ENCODE assay signal across 17 cellular contexts in the genomic region with DNA sequence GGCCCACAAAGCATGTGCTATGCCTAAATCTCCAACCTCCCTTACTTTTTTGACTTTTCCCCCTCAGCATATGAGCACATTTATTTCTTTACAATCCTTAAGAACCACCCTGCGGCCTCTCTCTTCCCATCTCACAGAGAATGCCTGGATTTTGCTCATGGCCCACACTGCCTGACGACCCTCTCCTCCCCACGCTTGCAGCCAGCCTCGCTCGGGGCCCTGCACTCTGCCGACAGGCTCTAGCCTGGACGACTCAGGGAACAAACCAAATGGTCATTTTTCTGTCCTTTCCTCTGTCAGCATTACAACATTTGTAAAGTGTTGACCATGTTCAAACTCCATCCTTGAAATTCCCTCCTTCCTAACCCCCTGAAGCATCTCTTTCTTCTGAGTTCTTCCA. TPM values are rescaled to one million over a fixed set of nuclear protein-coding genes. Genes with fewer than 3 reads are reported as not detected.
DNase-seq lines count a peak whose midpoint lies in the region; ATAC-seq, FAIRE-seq and TF ChIP-seq lines count a peak whose summit lies in the region.
"Had no signal": no experiment of that assay in that cellular context is flagged by ENCODE, and none has a peak within 500 bp of the region (broad histone marks: within the 10 kb centered on the region; RNA-seq: fewer than 3 reads in every experiment).

No MANE protein-coding gene starts in this region.

- DNase-seq in HepG2 (ENCODE audit: low spot score), result no peak
- no peak for DNase-seq in right lobe of liver
- no peak for DNase-seq in neural progenitor cell (ENCODE audit: low spot score)
- DNase-seq in DMS53 (lab: John Stamatoyannopoulos, UW), result no peak
- DNase-seq in stimulated activated naive B cell treated with anti-CD40 and anti-IgM and Interleukin-4, amounts not matched to agents 10 μg/mL and 1 μg/mL and 100 μg/mL, for 72 hours, result no peak
- DNase-seq: CD4-positive, CD25-positive, alpha-beta regulatory T cell; CD8-positive, alpha-beta memory T cell; COR-L47; DMS 273 treated with DMSO at 0.1 percent for 48 hours; HCEC 1CT; HFFc6 had no signal

- TF ChIP-seq CTCF in HepG2 (CRISPR knock-in tag; IDR thresholded peaks at IDR 0.05) (no peak), right lobe of liver (IDR thresholded peaks at IDR 0.05) (no peak), VCaP (conservative IDR thresholded peaks at IDR 0.05) (no peak), neural progenitor cell (IDR thresholded peaks at IDR 0.05) (no peak)

- peaks cover 41% of the 10 kb centered on the region for H3K4me1 ChIP-seq in HepG2 (ENCODE audit: insufficient read depth, low read length)
- peaks cover 0 to 26% (median 12%) of the 10 kb centered on the region in 4 donors for H3K4me1 ChIP-seq in right lobe of liver
- H3K4me1 ChIP-seq in neural progenitor cell, result peaks cover 5% of the 10 kb centered on the region
- H3K4me1 ChIP-seq: BLaER1 treated with 17β-estradiol and CSF1 and Interleukin-3, amounts not matched to agents 10 nM and 100 nM had no signal

- TF ChIP-seq RAD21 in HepG2 (CRISPR knock-in tag; IDR thresholded peaks at IDR 0.05), result no peak

- H3K4me3 ChIP-seq in HepG2 (replicated peaks in 1 of 3; ENCODE audit: insufficient read depth in 1 of 3, low read depth in 2 of 3, low read length in 3 of 3) (no peak overlapping the region), right lobe of liver (no peak overlapping the region), neural progenitor cell (no peak overlapping the region)
- H3K4me3 ChIP-seq: BLaER1 treated with 17β-estradiol and CSF1 and Interleukin-3, amounts not matched to agents 10 nM and 100 nM had no signal

- peak overlapping the region; percentile 12 for H3K4me3 Mint-ChIP-seq in neural progenitor cell
- no peak overlapping the region for H3K4me3 Mint-ChIP-seq in stimulated activated naive B cell treated with anti-CD40 and anti-IgM and Interleukin-4, amounts not matched to agents 10 μg/mL and 1 μg/mL and 100 μg/mL, for 72 hours
- H3K4me3 Mint-ChIP-seq: B cell; CD4-positive, CD25-positive, alpha-beta regulatory T cell; HFFc6 had no signal

- H3K4me2 ChIP-seq in HepG2 (ENCODE audit: low read depth, low read length) (no peak overlapping the region), neural progenitor cell (no peak overlapping the region)
- H3K4me2 ChIP-seq: BLaER1 treated with 17β-estradiol and CSF1 and Interleukin-3, amounts not matched to agents 10 nM and 100 nM had no signal

- 19% methylated on average over 7 of the region's 7 CpGs for WGBS in HepG2 (ENCODE audit: low lambda C conversion rate)
- 92% methylated on average over 5 of the region's 7 CpGs for WGBS in right lobe of liver (ENCODE audit: insufficient coverage, low coverage, low lambda C conversion rate, missing lambda C conversion rate)

- H4K20me1 ChIP-seq in HepG2 (ENCODE audit: insufficient read depth, low read length) (no peaks in the 10 kb centered on the region), neural progenitor cell (ENCODE audit: low read depth) (no peaks in the 10 kb centered on the region)

- intact Hi-C loops in HepG2 (cut with micrococcal nuclease; ENCODE audit: unreplicated experiment) (no loop called here), right lobe of liver (cut with DNase I) (no loop called here)

- TF ChIP-seq EP300 in HepG2 (IDR thresholded peaks at IDR 0.05; ENCODE audit: low read depth in 2 of 2, low read length in 2 of 2) (no peak), HepG2 (CRISPR knock-in tag; IDR thresholded peaks at IDR 0.05; ENCODE audit: borderline replicate concordance) (no peak)

- H3K9me3 Mint-ChIP-seq in neural progenitor cell, result peaks cover 2% of the 10 kb centered on the region
- H3K9me3 Mint-ChIP-seq in stimulated activated naive B cell treated with anti-CD40 and anti-IgM and Interleukin-4, amounts not matched to agents 10 μg/mL and 1 μg/mL and 100 μg/mL, for 72 hours, result no peaks in the 10 kb centered on the region
- H3K9me3 Mint-ChIP-seq: CD8-positive, alpha-beta memory T cell; HFFc6 had no signal

- peaks cover 27% of the 10 kb centered on the region for H3K27me3 Mint-ChIP-seq in neural progenitor cell (ENCODE audit: insufficient read depth, low read depth)
- peaks cover 19 to 21% of the 10 kb centered on the region in 2 donors for H3K27me3 Mint-ChIP-seq in stimulated activated naive B cell treated with anti-CD40 and anti-IgM and Interleukin-4, amounts not matched to agents 10 μg/mL and 1 μg/mL and 100 μg/mL, for 72 hours

- no peaks in the 10 kb centered on the region for H3K9me3 ChIP-seq in HepG2 (ENCODE audit: low read length)
- H3K9me3 ChIP-seq in right lobe of liver, result no peaks in the 10 kb centered on the region
- H3K9me3 ChIP-seq in neural progenitor cell (ENCODE audit: low read depth), result no peaks in the 10 kb centered on the region
- H3K9me3 ChIP-seq: BLaER1 treated with 17β-estradiol and CSF1 and Interleukin-3, amounts not matched to agents 10 nM and 100 nM had no signal

- TF ChIP-seq POLR2A in HepG2 (IDR thresholded peaks at IDR 0.05; ENCODE audit: insufficient read depth in 1 of 2, low read depth in 2 of 2, low read length in 2 of 2), result no peak
- TF ChIP-seq POLR2A in right lobe of liver (IDR thresholded peaks at IDR 0.05), result no peak

- H3K36me3 ChIP-seq in HepG2 (replicated peaks in 1 of 2; ENCODE audit: control insufficient read depth in 1 of 2, insufficient read depth in 2 of 2, low read length in 2 of 2) (no peaks in the 10 kb centered on the region), right lobe of liver (no peaks in the 10 kb centered on the region), neural progenitor cell (no peaks in the 10 kb centered on the region)
- H3K36me3 ChIP-seq: BLaER1 treated with 17β-estradiol and CSF1 and Interleukin-3, amounts not matched to agents 10 nM and 100 nM had no signal

- H3K4me1 Mint-ChIP-seq in neural progenitor cell, result peaks cover 16% of the 10 kb centered on the region
- no peaks in the 10 kb centered on the region for H3K4me1 Mint-ChIP-seq in stimulated activated naive B cell treated with anti-CD40 and anti-IgM and Interleukin-4, amounts not matched to agents 10 μg/mL and 1 μg/mL and 100 μg/mL, for 72 hours
- H3K4me1 Mint-ChIP-seq: B cell; CD8-positive, alpha-beta memory T cell had no signal

- FAIRE-seq in HepG2 (lab: Jason Lieb, UNC), result no peak
- FAIRE-seq: G401.6, GM12891, GM19239 had no signal

- CTCF ChIA-PET in HepG2 (lab: Yijun Ruan, JAX; ENCODE audit: low intra/inter-chr PET ratio, low total read pairs), result no interaction called here

- no peaks in the 10 kb centered on the region for H3K36me3 Mint-ChIP-seq in neural progenitor cell
- H3K36me3 Mint-ChIP-seq in stimulated activated naive B cell treated with anti-CD40 and anti-IgM and Interleukin-4, amounts not matched to agents 10 μg/mL and 1 μg/mL and 100 μg/mL, for 72 hours, result no peaks in the 10 kb centered on the region
- H3K36me3 Mint-ChIP-seq: CD4-positive, CD25-positive, alpha-beta regulatory T cell had no signal

- H3K27ac ChIP-seq in HepG2 (ENCODE audit: extremely low read length, insufficient read depth, low read length) (no peak overlapping the region), right lobe of liver (no peak overlapping the region), VCaP (peak overlapping the region; percentile 65), neural progenitor cell (no peak overlapping the region)
- H3K27ac ChIP-seq: BLaER1 treated with 17β-estradiol and CSF1 and Interleukin-3, amounts not matched to agents 10 nM and 100 nM had no signal

- H2AFZ ChIP-seq in HepG2 (ENCODE audit: low read length) (no peak overlapping the region), neural progenitor cell (replicated peaks) (no peak overlapping the region)

- H3K27ac Mint-ChIP-seq in neural progenitor cell, result no peak overlapping the region
- H3K27ac Mint-ChIP-seq in stimulated activated naive B cell treated with anti-CD40 and anti-IgM and Interleukin-4, amounts not matched to agents 10 μg/mL and 1 μg/mL and 100 μg/mL, for 72 hours, result no peak overlapping the region
- H3K27ac Mint-ChIP-seq: B cell; CD4-positive, CD25-positive, alpha-beta regulatory T cell; CD8-positive, alpha-beta memory T cell; HFFc6 had no signal

- H3K27me3 ChIP-seq in HepG2 (ENCODE audit: control insufficient read depth in 1 of 2, insufficient read depth in 2 of 2, low read length in 2 of 2) (peaks cover 0 to 28% of the 10 kb centered on the region in 2 experiments; a peak in 4 of 5 replicates), right lobe of liver (no peaks in the 10 kb centered on the region), neural progenitor cell (no peaks in the 10 kb centered on the region)

- peak; percentile 61 for ATAC-seq in HepG2
- ATAC-seq in right lobe of liver, result no peak
- ATAC-seq in stimulated activated naive B cell treated with anti-CD40 and anti-IgM and Interleukin-4, amounts not matched to agents 10 μg/mL and 1 μg/mL and 100 μg/mL, for 72 hours (replicated peaks), result no peak

- no peaks in the 10 kb centered on the region for H3K79me2 ChIP-seq in HepG2 (ENCODE audit: insufficient read depth, low read length)
- H3K79me2 ChIP-seq in neural progenitor cell (ENCODE audit: low read depth), result no peaks in the 10 kb centered on the region

- in situ Hi-C loops in HepG2 (cut with HindIII; ENCODE audit: extremely low pct_ligation_motif_present, low pct_unique_long_range_greater_than_20kb), result no loop called here

- POLR2A ChIA-PET in HepG2 (lab: Yijun Ruan, JAX), result no interaction called here

- peaks cover 2% of the 10 kb centered on the region for H3F3A ChIP-seq in neural progenitor cell (ENCODE audit: low read depth)

- H3K9ac ChIP-seq in HepG2 (ENCODE audit: insufficient read depth, low read depth, low read length) (no peak overlapping the region), neural progenitor cell (no peak overlapping the region)
- H3K9ac ChIP-seq: BLaER1 treated with 17β-estradiol and CSF1 and Interleukin-3, amounts not matched to agents 10 nM and 100 nM had no signal

- BruUV-seq in HepG2 (replicated peaks; lab: Mats Ljungman, UMichigan), result no TSS peak

RNA-seq across cellular contexts. Expression of a gene that starts 11.7 kb away (rescaled TPM):
- total RNA-seq in HepG2 (2016; rRNA removed; fragmentation: Illumina TruSeq; extraction: Trizol) (15.0 and 19.8 TPM in 2 replicates), right lobe of liver (10 to 100 TPM; 12.9 to 40.3 (median 23.4) TPM), neural progenitor cell (ENCODE audit: low replicate concordance) (66.5 and 71.3 TPM in 2 replicates)
- total RNA-seq in HepG2 (2016; cell fraction: cytosol; rRNA removed; fragmentation: Illumina TruSeq; extraction: Trizol; ENCODE audit: low read depth), result 16.2 and 16.8 TPM in 2 replicates
- total RNA-seq in HepG2 (2016; cell fraction: insoluble cytoplasmic fraction; rRNA removed; fragmentation: Illumina TruSeq; extraction: Trizol), result 14.9 and 18.9 TPM in 2 replicates
- 17.2 and 18.1 TPM in 2 replicates for total RNA-seq in HepG2 (2016; cell fraction: membrane; rRNA removed; fragmentation: Illumina TruSeq; extraction: Trizol)
- total RNA-seq in HepG2 (2016; cell fraction: nucleus; rRNA removed; fragmentation: Illumina TruSeq; extraction: Trizol), result 20.8 and 25.5 TPM in 2 replicates
- polyA plus RNA-seq in HepG2 (2011; rRNA removed), result 15.4 and 16.6 TPM in 2 replicates
- polyA plus RNA-seq in HepG2 (2011; cell fraction: cytosol; rRNA removed), result 13.8 and 15.8 TPM in 2 replicates
- polyA plus RNA-seq in HepG2 (2011; cell fraction: nucleus; rRNA removed), result 27.8 and 33.4 TPM in 2 replicates
- polyA plus RNA-seq in HepG2 (2012), result 20.4 and 25.8 TPM in 2 replicates
- polyA plus RNA-seq in HepG2 (2016; cell fraction: cytosol; fragmentation: Illumina TruSeq; extraction: Trizol; ENCODE audit: low read depth), result 3.5 and 4.3 TPM in 2 replicates
- polyA plus RNA-seq in HepG2 (2016; cell fraction: insoluble cytoplasmic fraction; fragmentation: Illumina TruSeq; extraction: Trizol; ENCODE audit: low read depth), result 14.5 and 15.2 TPM in 2 replicates
- 4.3 and 4.5 TPM in 2 replicates for polyA plus RNA-seq in HepG2 (2016; cell fraction: membrane; fragmentation: Illumina TruSeq; extraction: Trizol; ENCODE audit: low read depth)
- polyA plus RNA-seq in HepG2 (2016; cell fraction: nucleus; fragmentation: Illumina TruSeq; extraction: Trizol; ENCODE audit: insufficient read depth, low read depth), result 31.4 and 34.9 TPM in 2 replicates
- polyA minus RNA-seq in HepG2 (2011; rRNA and poly(A)+ RNA removed; ENCODE audit: low replicate concordance), result 4.8 and 36.7 TPM in 2 replicates
- 37.8 and 44.8 TPM in 2 replicates for polyA minus RNA-seq in HepG2 (2011; cell fraction: cytosol; rRNA and poly(A)+ RNA removed)
- polyA minus RNA-seq in HepG2 (2011; cell fraction: nucleus; rRNA and poly(A)+ RNA removed), result 45.6 and 54.7 TPM in 2 replicates
- total RNA-seq: CD8-positive, alpha-beta memory T cell had no signal
- polyA plus RNA-seq: CD8-positive, alpha-beta memory T cell had no signal
